ENCODE assay signal across 1 cellular context in genomic region chr4:128841402-128841801, GRCh38.
TF ChIP-seq lines count a peak whose summit lies in the region.

No MANE protein-coding gene starts in this region.

TF ChIP-seq in HepG2, 621 proteins besides CTCF, POLR2A, EP300 and RAD21:
- no peak for TF ChIP-seq SAFB2 (CRISPR knock-in tag; IDR thresholded peaks at IDR 0.05; ENCODE audit: borderline replicate concordance, low read depth)
- peak; percentile 95 to 98 for TF ChIP-seq MAFK (conservative IDR thresholded peaks at IDR 0.05 in 1 of 2, IDR thresholded peaks at IDR 0.05 in 1 of 2; ENCODE audit: low read length in 2 of 2)
- no peak for TF ChIP-seq NFYC (CRISPR knock-in tag; IDR thresholded peaks at IDR 0.05)
- peak; percentile 96 for TF ChIP-seq MAFF (IDR thresholded peaks at IDR 0.05; ENCODE audit: low read depth, low read length)
- no peak for TF ChIP-seq ZXDC (CRISPR knock-in tag; IDR thresholded peaks at IDR 0.05)
